ENCODE assay signal across 18 cellular contexts in genomic region chr20:50536333-50536732, GRCh38. TPM values are rescaled to one million over a fixed set of nuclear protein-coding genes. Genes with fewer than 3 reads are reported as not detected.
DNase-seq lines count a peak whose midpoint lies in the region; ATAC-seq and TF ChIP-seq lines count a peak whose summit lies in the region.
"Had no signal": no experiment of that assay in that cellular context is flagged by ENCODE, and none has a peak within 500 bp of the region (broad histone marks: within the 10 kb centered on the region; RNA-seq: fewer than 3 reads in every experiment).

No MANE protein-coding gene starts in this region.

- no peak overlapping the region for H3K56ac ChIP-seq in IMR-90 (ENCODE audit: extremely low read depth, insufficient read depth, low read length)

- no peak overlapping the region for H3K4me3 Mint-ChIP-seq in CD4-positive, alpha-beta T cell
- H3K4me3 Mint-ChIP-seq: activated CD8-positive, alpha-beta memory T cell treated with anti-CD3 and anti-CD28 coated beads, Interleukin-2, amount 10 ng/mL, durations not matched to agents 7 days and 5 days; activated naive CD8-positive, alpha-beta T cell treated with anti-CD3 and anti-CD28 coated beads, Interleukin-2, amount 50 U/mL, for 24 hours; dendritic cell treated with granulocyte-macrophage colony-stimulating factor and Interleukin-4, amounts not matched to agents 40 ng/mL and 50 ng/mL, for 4 days; GM23338; mesothelial cell of epicardium had no signal

- no peak for TF ChIP-seq POLR2A in IMR-90 (IDR thresholded peaks at IDR 0.05; ENCODE audit: low read depth, low read length)

- peak overlapping the region; percentile 59; the same call in 1 of the 2 replicates for H2BK120ac ChIP-seq in IMR-90 (ENCODE audit: low read depth, low read length)

- H3K27me3 ChIP-seq in CD4-positive, alpha-beta T cell (ENCODE audit: control insufficient read depth, insufficient read depth, low read length), result no peaks in the 10 kb centered on the region
- H3K27me3 ChIP-seq in IMR-90 (ENCODE audit: control insufficient read depth, insufficient read depth, low read length), result no peaks in the 10 kb centered on the region
- no peaks in the 10 kb centered on the region for H3K27me3 ChIP-seq in Panc1 (ENCODE audit: control insufficient read depth, insufficient read depth, low read length)
- no peaks in the 10 kb centered on the region for H3K27me3 ChIP-seq in left ventricle myocardium inferior (ENCODE audit: low read depth)
- no peaks in the 10 kb centered on the region for H3K27me3 ChIP-seq in MG63

- H2BK15ac ChIP-seq in IMR-90 (ENCODE audit: low read depth, low read length), result peak overlapping the region; percentile 23; the same call in 1 of the 3 replicates

- no peak overlapping the region for H2AFZ ChIP-seq in IMR-90 (replicated peaks; ENCODE audit: low read length, poor library complexity)
- H2AFZ ChIP-seq: GM23338 had no signal

- 0 out of 2 replicates have a peak overlapping the region, but pooled peaks have one; percentile 38 for H2BK20ac ChIP-seq in IMR-90 (ENCODE audit: low read depth, low read length)

- no peak overlapping the region for H3K27ac ChIP-seq in CD4-positive, alpha-beta T cell (ENCODE audit: low read depth, low read length)
- H3K27ac ChIP-seq in IMR-90 (ENCODE audit: insufficient read depth, low read length) (peak overlapping the region; percentile 14; the same call in 1 of the 2 replicates), Panc1 (ENCODE audit: low read length) (no peak overlapping the region), left ventricle myocardium inferior (replicated peaks) (no peak overlapping the region)
- H3K27ac ChIP-seq: SK-N-MC, thoracic aorta had no signal

- no peaks in the 10 kb centered on the region for H3K27me3 Mint-ChIP-seq in CD4-positive, alpha-beta T cell
- H3K27me3 Mint-ChIP-seq: activated CD8-positive, alpha-beta memory T cell treated with anti-CD3 and anti-CD28 coated beads, Interleukin-2, amount 10 ng/mL, durations not matched to agents 7 days and 5 days; activated naive CD8-positive, alpha-beta T cell treated with anti-CD3 and anti-CD28 coated beads, Interleukin-2, amount 50 U/mL, for 24 hours; dendritic cell treated with granulocyte-macrophage colony-stimulating factor and Interleukin-4, amounts not matched to agents 40 ng/mL and 50 ng/mL, for 4 days had no signal

- BruUV-seq in IMR-90 (replicated peaks; lab: Mats Ljungman, UMichigan) (no TSS peak), Panc1 (replicated peaks; lab: Mats Ljungman, UMichigan) (TSS peak; percentile 5)

- H4K91ac ChIP-seq in IMR-90 (ENCODE audit: insufficient read depth, low read depth, low read length), result no peak overlapping the region

- TF ChIP-seq RAD21 in IMR-90 (IDR thresholded peaks at IDR 0.05; ENCODE audit: low read length), result no peak

- no peak overlapping the region for H2AK9ac ChIP-seq in IMR-90 (replicated peaks; ENCODE audit: low read depth, low read length, poor library complexity)

- DNase-seq in CD4-positive, alpha-beta T cell, result no peak
- DNase-seq in IMR-90 (no peak), Panc1 (ENCODE audit: low read depth, low spot score) (no peak), mucosa of descending colon (no peak), left ventricle myocardium inferior (no peak), MG63 (no peak), GDM1 (lab: John Stamatoyannopoulos, UW) (no peak), cerebellum (ENCODE audit: low spot score) (no peak)
- DNase-seq: activated CD8-positive, alpha-beta memory T cell treated with anti-CD3 and anti-CD28 coated beads, Interleukin-2, amount 10 ng/mL, durations not matched to agents 7 days and 5 days; activated naive CD8-positive, alpha-beta T cell treated with anti-CD3 and anti-CD28 coated beads, Interleukin-2, amount 50 U/mL, for 24 hours; NCI-H1092 treated with DMSO at 0.1 percent for 48 hours; NCI-H345 had no signal

- H3K79me1 ChIP-seq in IMR-90 (ENCODE audit: low read depth in 1 of 2, low read length in 2 of 2), result peaks cover 31 to 78% of the 10 kb centered on the region in 2 experiments

- no CpG with 5 or more reads among the region's 4 CpGs for WGBS in IMR-90 (ENCODE audit: extremely low coverage in 2 of 2, insufficient read length in 1 of 2), 2 experiments

- peak overlapping the region; percentile 57 for H2BK5ac ChIP-seq in IMR-90 (ENCODE audit: low read depth, low read length, poor library complexity, severe bottlenecking)

- peaks cover 52% of the 10 kb centered on the region for H3K4me1 ChIP-seq in IMR-90 (ENCODE audit: control insufficient read depth, insufficient read depth, low read length)
- H3K4me1 ChIP-seq in Panc1 (ENCODE audit: control insufficient read depth, insufficient read depth, low read length), result peaks cover 66% of the 10 kb centered on the region
- H3K4me1 ChIP-seq in mucosa of descending colon (ENCODE audit: low read depth), result peaks cover 42% of the 10 kb centered on the region
- H3K4me1 ChIP-seq in left ventricle myocardium inferior, result peaks cover 68% of the 10 kb centered on the region

- H3K4me3 ChIP-seq in IMR-90 (ENCODE audit: insufficient read depth, low read depth, low read length) (no peak overlapping the region), Panc1 (ENCODE audit: low read depth in 2 of 2, low read length in 2 of 2) (no peak overlapping the region), mucosa of descending colon (no peak overlapping the region), left ventricle myocardium inferior (no peak overlapping the region), MG63 (no peak overlapping the region)
- H3K4me3 ChIP-seq: GM23338, SK-N-MC, thoracic aorta had no signal

- POLR2A ChIA-PET in CD4-positive, alpha-beta T cell (lab: Charles Lee), result interaction anchor here (1.1 kb wide), 1 partner anchor 13 kb away, joined by 3 read pairs; no protein-coding TSS in a partner anchor
- POLR2A ChIA-PET in IMR-90 (lab: Charles Lee; ENCODE audit: unreplicated experiment) (no interaction called here), Panc1 (lab: Charles Lee) (no interaction called here)

- no peak overlapping the region for H3K9ac ChIP-seq in IMR-90 (ENCODE audit: low read depth, low read length)

- TF ChIP-seq CTCF in CD4-positive, alpha-beta T cell (IDR thresholded peaks at IDR 0.05), result no peak
- TF ChIP-seq CTCF in IMR-90 (conservative IDR thresholded peaks at IDR 0.05; ENCODE audit: low read depth, low read length), result no peak
- no peak for TF ChIP-seq CTCF in Panc1 (IDR thresholded peaks at IDR 0.05)
- no peak for TF ChIP-seq CTCF in mucosa of descending colon (IDR thresholded peaks at IDR 0.05)
- TF ChIP-seq CTCF in left ventricle myocardium inferior (IDR thresholded peaks at IDR 0.05; ENCODE audit: borderline replicate concordance), result no peak

- no peak for ATAC-seq in CD4-positive, alpha-beta T cell (ENCODE audit: poor library complexity)
- ATAC-seq in IMR-90 (ENCODE audit: low read depth), result no peak
- ATAC-seq in Panc1, result no peak
- ATAC-seq in mucosa of descending colon, result peak; percentile 63
- ATAC-seq: activated CD8-positive, alpha-beta memory T cell treated with anti-CD3 and anti-CD28 coated beads, Interleukin-2, amount 10 ng/mL, durations not matched to agents 7 days and 5 days; activated naive CD8-positive, alpha-beta T cell treated with anti-CD3 and anti-CD28 coated beads, Interleukin-2, amount 50 U/mL, for 24 hours; GM23338 had no signal

- H4K8ac ChIP-seq in IMR-90 (ENCODE audit: low read depth in 2 of 2, low read length in 2 of 2), result peak overlapping the region in 1 of 2 experiments; percentile 56; a peak in 2 of 4 replicates

- H3K23ac ChIP-seq in IMR-90 (ENCODE audit: low read depth, low read length), result peak overlapping the region; percentile 82; the same call in 1 of the 2 replicates

- no peak overlapping the region; the same call in 1 of the 2 replicates for H4K5ac ChIP-seq in IMR-90 (ENCODE audit: low read depth, low read length)

- peaks cover 7% of the 10 kb centered on the region for H3K36me3 ChIP-seq in IMR-90 (ENCODE audit: control insufficient read depth, insufficient read depth, low read length)
- no peaks in the 10 kb centered on the region for H3K36me3 ChIP-seq in Panc1 (ENCODE audit: control insufficient read depth, insufficient read depth, low read length)
- H3K36me3 ChIP-seq in mucosa of descending colon (ENCODE audit: low read depth), result no peaks in the 10 kb centered on the region
- H3K36me3 ChIP-seq in left ventricle myocardium inferior, result no peaks in the 10 kb centered on the region
- peaks cover 13% of the 10 kb centered on the region for H3K36me3 ChIP-seq in MG63
- H3K36me3 ChIP-seq: thoracic aorta had no signal

- H3K14ac ChIP-seq in IMR-90 (replicated peaks; ENCODE audit: low read depth, low read length), result peak overlapping the region; percentile 77

- peaks cover 80% of the 10 kb centered on the region for H3K4me1 Mint-ChIP-seq in CD4-positive, alpha-beta T cell (ENCODE audit: low read depth)

- dilution Hi-C loops in IMR-90 (cut with HindIII; ENCODE audit: low sequenced_read_pairs, unreplicated experiment), result no loop called here

- peak overlapping the region; percentile 42; the same call in 1 of the 2 replicates for H3K18ac ChIP-seq in IMR-90 (ENCODE audit: low read depth, low read length)

- CTCF ChIA-PET in CD4-positive, alpha-beta T cell (lab: Charles Lee), result no interaction called here
- CTCF ChIA-PET in IMR-90 (lab: Yijun Ruan, JAX) (no interaction called here), Panc1 (lab: Charles Lee) (no interaction called here)

- H3K4ac ChIP-seq in IMR-90 (ENCODE audit: low read depth, low read length), result peak overlapping the region; percentile 75

- in situ Hi-C loops in IMR-90 (cut with MboI; ENCODE audit: low sequenced_read_pairs) (no loop called here), Panc1 (cut with HindIII; ENCODE audit: low pct_unique_long_range_greater_than_20kb, low sequenced_read_pairs) (no loop called here)

- H3K9me3 ChIP-seq in CD4-positive, alpha-beta T cell (ENCODE audit: control insufficient read depth, low read length), result no peaks in the 10 kb centered on the region
- H3K9me3 ChIP-seq in IMR-90 (ENCODE audit: control insufficient read depth, insufficient read depth, low read length), result no peaks in the 10 kb centered on the region
- no peaks in the 10 kb centered on the region for H3K9me3 ChIP-seq in Panc1 (ENCODE audit: control insufficient read depth, insufficient read depth, low read depth, low read length)
- no peaks in the 10 kb centered on the region for H3K9me3 ChIP-seq in mucosa of descending colon
- no peaks in the 10 kb centered on the region for H3K9me3 ChIP-seq in left ventricle myocardium inferior (replicated peaks)
- no peaks in the 10 kb centered on the region for H3K9me3 ChIP-seq in MG63
- H3K9me3 ChIP-seq: thoracic aorta had no signal

- H3K9me1 ChIP-seq in IMR-90 (ENCODE audit: insufficient read depth, low read length), result peaks cover 34% of the 10 kb centered on the region

- peak overlapping the region; percentile 87 for H2AK5ac ChIP-seq in IMR-90 (ENCODE audit: low read depth, low read length)

- H3K36me3 Mint-ChIP-seq in CD4-positive, alpha-beta T cell (ENCODE audit: low read depth), result peaks cover 55% of the 10 kb centered on the region
- H3K36me3 Mint-ChIP-seq: mesothelial cell of epicardium had no signal

- peak overlapping the region; percentile 20 for H3K27ac Mint-ChIP-seq in CD4-positive, alpha-beta T cell
- H3K27ac Mint-ChIP-seq: activated CD8-positive, alpha-beta memory T cell treated with anti-CD3 and anti-CD28 coated beads, Interleukin-2, amount 10 ng/mL, durations not matched to agents 7 days and 5 days; activated naive CD8-positive, alpha-beta T cell treated with anti-CD3 and anti-CD28 coated beads, Interleukin-2, amount 50 U/mL, for 24 hours; activated T-helper 2 cell treated with anti-CD3 and anti-CD28 coated beads, Interferon-gamma antibody, Interleukin-2, Interleukin-4, amounts not matched to agents 10 μg/mL and 5 μg/mL and 100 μg/mL, durations not matched to agents 14 hours and 24 hours and 36 hours; dendritic cell treated with granulocyte-macrophage colony-stimulating factor and Interleukin-4, amounts not matched to agents 40 ng/mL and 50 ng/mL, for 4 days; GM23338; mesothelial cell of epicardium had no signal

- peaks cover 29% of the 10 kb centered on the region for H4K20me1 ChIP-seq in IMR-90 (ENCODE audit: insufficient read depth, low read length)

- no peak overlapping the region for H3K4me2 ChIP-seq in IMR-90 (ENCODE audit: low read depth, low read length)
- H3K4me2 ChIP-seq: GM23338 had no signal

- intact Hi-C loops in CD4-positive, alpha-beta T cell (cut with DNase I, micrococcal nuclease), result no loop called here
- intact Hi-C loops in IMR-90 (cut with micrococcal nuclease) (no loop called here), Panc1 (cut with micrococcal nuclease; ENCODE audit: unreplicated experiment) (no loop called here), mucosa of descending colon (cut with DNase I, micrococcal nuclease) (no loop called here), left ventricle myocardium inferior (cut with micrococcal nuclease) (no loop called here)

- H3K9me3 Mint-ChIP-seq in CD4-positive, alpha-beta T cell, result no peaks in the 10 kb centered on the region
- H3K9me3 Mint-ChIP-seq: activated naive CD8-positive, alpha-beta T cell treated with anti-CD3 and anti-CD28 coated beads, Interleukin-2, amount 50 U/mL, for 24 hours; activated T-helper 2 cell treated with anti-CD3 and anti-CD28 coated beads, Interferon-gamma antibody, Interleukin-2, Interleukin-4, amounts not matched to agents 10 μg/mL and 5 μg/mL and 100 μg/mL, durations not matched to agents 14 hours and 24 hours and 36 hours; dendritic cell treated with granulocyte-macrophage colony-stimulating factor and Interleukin-4, amounts not matched to agents 40 ng/mL and 50 ng/mL, for 4 days; GM23338; mesothelial cell of epicardium had no signal

RNA-seq across cellular contexts. Expression of gene PTPN1, which starts 26.1 kb away (rescaled TPM):
- total RNA-seq in CD4-positive, alpha-beta T cell, result 10 to 100 TPM; 82.3 to 82.8 TPM
- total RNA-seq in IMR-90 (2012; rRNA removed), result 31.7 and 38.0 TPM in 2 replicates
- polyA plus RNA-seq in IMR-90 (2012; rRNA removed), result 37.1 and 37.4 TPM in 2 replicates
- polyA plus RNA-seq in IMR-90 (2012; cell fraction: cytosol; rRNA removed), result 27.3 and 29.6 TPM in 2 replicates
- 35.3 and 62.9 TPM in 2 replicates for polyA plus RNA-seq in IMR-90 (2012; cell fraction: nucleus; rRNA removed; ENCODE audit: low replicate concordance)
- total RNA-seq in Panc1 (2021; ENCODE audit: unreplicated experiment), result 42.2 TPM
- 27.3 TPM for polyA plus RNA-seq in Panc1 (2012; ENCODE audit: insufficient read length)
- 10 to 100 TPM; 33.2 to 35.1 (median 33.4) TPM for total RNA-seq in mucosa of descending colon
- total RNA-seq in left ventricle myocardium inferior, result 25.7 TPM
- total RNA-seq in MG63 (2014; rRNA removed; shearing (Covaris generic); ENCODE audit: low replicate concordance), result 35.3 and 37.1 TPM in 2 replicates
- 13.9 TPM for total RNA-seq in cerebellum
